ENCODE assay signal across 1 cellular context in genomic region chr13:94595943-94596574, GRCh38.
TF ChIP-seq lines count a peak whose summit lies in the region.

TGDS (minus strand) TSS chr13:94596152; CDS start chr13:94596136, 16 bp downstream.

TF ChIP-seq in HepG2, 621 proteins besides CTCF, POLR2A, EP300 and RAD21 (continued from another document and continues in another):
- TF ChIP-seq, protein P1, sequence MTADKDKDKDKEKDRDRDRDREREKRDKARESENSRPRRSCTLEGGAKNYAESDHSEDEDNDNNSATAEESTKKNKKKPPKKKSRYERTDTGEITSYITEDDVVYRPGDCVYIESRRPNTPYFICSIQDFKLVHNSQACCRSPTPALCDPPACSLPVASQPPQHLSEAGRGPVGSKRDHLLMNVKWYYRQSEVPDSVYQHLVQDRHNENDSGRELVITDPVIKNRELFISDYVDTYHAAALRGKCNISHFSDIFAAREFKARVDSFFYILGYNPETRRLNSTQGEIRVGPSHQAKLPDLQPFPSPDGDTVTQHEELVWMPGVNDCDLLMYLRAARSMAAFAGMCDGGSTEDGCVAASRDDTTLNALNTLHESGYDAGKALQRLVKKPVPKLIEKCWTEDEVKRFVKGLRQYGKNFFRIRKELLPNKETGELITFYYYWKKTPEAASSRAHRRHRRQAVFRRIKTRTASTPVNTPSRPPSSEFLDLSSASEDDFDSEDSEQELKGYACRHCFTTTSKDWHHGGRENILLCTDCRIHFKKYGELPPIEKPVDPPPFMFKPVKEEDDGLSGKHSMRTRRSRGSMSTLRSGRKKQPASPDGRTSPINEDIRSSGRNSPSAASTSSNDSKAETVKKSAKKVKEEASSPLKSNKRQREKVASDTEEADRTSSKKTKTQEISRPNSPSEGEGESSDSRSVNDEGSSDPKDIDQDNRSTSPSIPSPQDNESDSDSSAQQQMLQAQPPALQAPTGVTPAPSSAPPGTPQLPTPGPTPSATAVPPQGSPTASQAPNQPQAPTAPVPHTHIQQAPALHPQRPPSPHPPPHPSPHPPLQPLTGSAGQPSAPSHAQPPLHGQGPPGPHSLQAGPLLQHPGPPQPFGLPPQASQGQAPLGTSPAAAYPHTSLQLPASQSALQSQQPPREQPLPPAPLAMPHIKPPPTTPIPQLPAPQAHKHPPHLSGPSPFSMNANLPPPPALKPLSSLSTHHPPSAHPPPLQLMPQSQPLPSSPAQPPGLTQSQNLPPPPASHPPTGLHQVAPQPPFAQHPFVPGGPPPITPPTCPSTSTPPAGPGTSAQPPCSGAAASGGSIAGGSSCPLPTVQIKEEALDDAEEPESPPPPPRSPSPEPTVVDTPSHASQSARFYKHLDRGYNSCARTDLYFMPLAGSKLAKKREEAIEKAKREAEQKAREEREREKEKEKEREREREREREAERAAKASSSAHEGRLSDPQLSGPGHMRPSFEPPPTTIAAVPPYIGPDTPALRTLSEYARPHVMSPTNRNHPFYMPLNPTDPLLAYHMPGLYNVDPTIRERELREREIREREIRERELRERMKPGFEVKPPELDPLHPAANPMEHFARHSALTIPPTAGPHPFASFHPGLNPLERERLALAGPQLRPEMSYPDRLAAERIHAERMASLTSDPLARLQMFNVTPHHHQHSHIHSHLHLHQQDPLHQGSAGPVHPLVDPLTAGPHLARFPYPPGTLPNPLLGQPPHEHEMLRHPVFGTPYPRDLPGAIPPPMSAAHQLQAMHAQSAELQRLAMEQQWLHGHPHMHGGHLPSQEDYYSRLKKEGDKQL (CRISPR knock-in tag; IDR thresholded peaks at IDR 0.05; ENCODE audit: low read depth): 0 out of 2 replicates have a peak, but pooled peaks have one; percentile 31
- TF ChIP-seq MYPOP (CRISPR knock-in tag; IDR thresholded peaks at IDR 0.05) (peak; percentile 88), TEAD2 (CRISPR knock-in tag; IDR thresholded peaks at IDR 0.05) (no peak), ZNF574 (CRISPR knock-in tag; IDR thresholded peaks at IDR 0.05) (peak; percentile 74; the same call in 1 of the 2 replicates), MYC (CRISPR knock-in tag; IDR thresholded peaks at IDR 0.05; ENCODE audit: borderline replicate concordance) (peak; percentile 73; the same call in 1 of the 2 replicates), JARID2 (CRISPR knock-in tag; IDR thresholded peaks at IDR 0.05; ENCODE audit: insufficient replicate concordance) (no peak), KLF12 (CRISPR knock-in tag; IDR thresholded peaks at IDR 0.05; ENCODE audit: borderline replicate concordance) (peak; percentile 79; the same call in 1 of the 2 replicates), POLR2AphosphoS5 (IDR thresholded peaks at IDR 0.05; ENCODE audit: low read depth, low read length) (peak; percentile 96), JUNB (CRISPR knock-in tag; IDR thresholded peaks at IDR 0.05; ENCODE audit: borderline replicate concordance) (no peak), GATAD1 (CRISPR knock-in tag; IDR thresholded peaks at IDR 0.05) (peak; percentile 91), KDM2A (CRISPR knock-in tag; IDR thresholded peaks at IDR 0.05; ENCODE audit: borderline replicate concordance, low read depth) (peak; percentile 95), ISX (CRISPR knock-in tag; conservative IDR thresholded peaks at IDR 0.05) (no peak), FOXP4 (CRISPR knock-in tag; IDR thresholded peaks at IDR 0.05) (peak; percentile 35; the same call in 1 of the 2 replicates), GABPA (IDR thresholded peaks at IDR 0.05; ENCODE audit: low read depth, low read length) (peak; percentile 41), GABPA (CRISPR knock-in tag; IDR thresholded peaks at IDR 0.05; ENCODE audit: low read depth) (peak; percentile 87), ZNF318 (CRISPR knock-in tag; IDR thresholded peaks at IDR 0.05) (peak; percentile 25; the same call in 1 of the 2 replicates), MEIS1 (CRISPR knock-in tag; IDR thresholded peaks at IDR 0.05; ENCODE audit: borderline replicate concordance) (0 out of 2 replicates have a peak, but pooled peaks have one; percentile 37), BCL6 (CRISPR knock-in tag; IDR thresholded peaks at IDR 0.05) (peak; percentile 51; the same call in 1 of the 2 replicates), ZNF274 (CRISPR knock-in tag; IDR thresholded peaks at IDR 0.05) (peak; percentile 70; the same call in 1 of the 2 replicates), ARID4A (CRISPR knock-in tag; IDR thresholded peaks at IDR 0.05; ENCODE audit: borderline replicate concordance) (peak; percentile 87; the same call in 1 of the 2 replicates), ZNF224 (CRISPR knock-in tag; IDR thresholded peaks at IDR 0.05) (peak; percentile 92), RFXANK (CRISPR knock-in tag; IDR thresholded peaks at IDR 0.05) (0 out of 2 replicates have a peak, but pooled peaks have one; percentile 37), SMAD3 (CRISPR knock-in tag; IDR thresholded peaks at IDR 0.05) (peak; percentile 60; the same call in 1 of the 2 replicates), ZNF333 (CRISPR knock-in tag; IDR thresholded peaks at IDR 0.05; ENCODE audit: borderline replicate concordance) (peak; percentile 75; the same call in 1 of the 2 replicates)
